Comparison of ENCODE assay signal across 8 cellular contexts in genomic region chr5:164597293-164597900, GRCh38.
DNase-seq lines count a peak whose midpoint lies in the region; ATAC-seq and TF ChIP-seq lines count a peak whose summit lies in the region.

No MANE protein-coding gene starts in this region.

- H3K4me1 Mint-ChIP-seq in H9 (no peaks in the 10 kb centered on the region), T-helper 17 cell (no peaks in the 10 kb centered on the region)

- no peak overlapping the region for H3K14ac ChIP-seq in H9 (ENCODE audit: insufficient read depth, low read length)

- H2AFZ ChIP-seq in H9 (ENCODE audit: low read length), result no peak overlapping the region

- no peak overlapping the region for H3K18ac ChIP-seq in H9 (ENCODE audit: insufficient read length, low read depth, low read length)

- H3K23ac ChIP-seq in H9 (ENCODE audit: insufficient read length, low read depth, low read length), result no peak overlapping the region

- no peaks in the 10 kb centered on the region for H3K9me3 Mint-ChIP-seq in H9

- no peak overlapping the region for H2BK20ac ChIP-seq in H9 (ENCODE audit: low read depth, low read length, poor library complexity, severe bottlenecking)

- H3K27ac Mint-ChIP-seq in H9 (no peak overlapping the region), T-helper 17 cell (no peak overlapping the region)

- H3K56ac ChIP-seq in H9 (ENCODE audit: insufficient read length, low read depth, low read length), result no peak overlapping the region

- H2BK12ac ChIP-seq in H9 (ENCODE audit: insufficient read length, low read depth, low read length), result no peak overlapping the region

- H3K9me3 ChIP-seq in H9 (ENCODE audit: control insufficient read depth, low read depth, low read length) (no peaks in the 10 kb centered on the region), T-helper 17 cell (ENCODE audit: control insufficient read depth, low read length, poor library complexity, severe bottlenecking) (no peaks in the 10 kb centered on the region)

- TF ChIP-seq CTCF in H9 (conservative IDR thresholded peaks at IDR 0.05), result peak; percentile 79

- no peak overlapping the region for H2BK5ac ChIP-seq in H9 (ENCODE audit: insufficient read length, low read length)

- no CpG with 5 or more reads among the region's 5 CpGs for WGBS in H9 (ENCODE audit: extremely low coverage, insufficient read length, low lambda C conversion rate)

- no peaks in the 10 kb centered on the region; the same call in 1 of the 2 replicates for H3K27me3 ChIP-seq in H9 (ENCODE audit: insufficient read depth, low read length)

- H3K4me1 ChIP-seq in H9 (ENCODE audit: insufficient read depth, low read length), result no peaks in the 10 kb centered on the region

- TF ChIP-seq POLR2A in GM18505 (IDR thresholded peaks at IDR 0.05; ENCODE audit: borderline replicate concordance, extremely low read depth, insufficient read depth, insufficient read length), result no peak

- H3K27ac ChIP-seq in H9 (ENCODE audit: insufficient read length, low read depth, low read length), result no peak overlapping the region

- H4K20me1 ChIP-seq in H9 (ENCODE audit: control insufficient read depth, insufficient read depth, insufficient read length), result no peaks in the 10 kb centered on the region

- H3K36me3 Mint-ChIP-seq in H9 (ENCODE audit: insufficient read depth in 1 of 3, low read depth in 3 of 3), result no peaks in the 10 kb centered on the region
- no peaks in the 10 kb centered on the region for H3K36me3 Mint-ChIP-seq in T-helper 17 cell (ENCODE audit: low read depth)

- no peak overlapping the region for H3K4ac ChIP-seq in H9 (ENCODE audit: low read depth, low read length)

- ATAC-seq in GM18505 (IDR thresholded peaks at IDR 0.05; ENCODE audit: unreplicated experiment) (peak; percentile 87), T-helper 17 cell (no peak)

- H3K27me3 Mint-ChIP-seq in H9 (ENCODE audit: low read depth) (no peaks in the 10 kb centered on the region), T-helper 17 cell (no peaks in the 10 kb centered on the region)

- DNase-seq in H9, result no peak
- DNase-seq in M059J (ENCODE audit: low read depth), result peak; percentile 6
- peak; percentile 42 for DNase-seq in iPS-NIHi11 (ENCODE audit: low spot score)
- DNase-seq in hippocampal formation (lab: John Stamatoyannopoulos, UW), result no peak
- DNase-seq in T-helper 17 cell, result no peak
- DNase-seq in NCI-H226, result no peak
- DNase-seq in activated effector memory CD4-positive, alpha-beta T cell treated with Interleukin-2 at 50 U/mL for 16 hours, result no peak

- H2BK15ac ChIP-seq in H9 (ENCODE audit: low read depth, low read length), result no peak overlapping the region

- no peak overlapping the region for H4K8ac ChIP-seq in H9 (replicated peaks; ENCODE audit: insufficient read length, low read depth, low read length)

- no peak overlapping the region for H4K91ac ChIP-seq in H9 (ENCODE audit: insufficient read length, low read depth, low read length)

- H3K4me3 Mint-ChIP-seq in H9 (no peak overlapping the region), T-helper 17 cell (no peak overlapping the region)

- no peak overlapping the region for H3T11ph ChIP-seq in H9 (ENCODE audit: low read length)

- no peaks in the 10 kb centered on the region for H3K79me2 ChIP-seq in H9 (ENCODE audit: insufficient read depth, low read length)

- H4K5ac ChIP-seq in H9 (ENCODE audit: insufficient read length, low read depth, low read length), result no peak overlapping the region

- H2AK5ac ChIP-seq in H9 (ENCODE audit: insufficient read length, low read length), result no peak overlapping the region

- H2BK120ac ChIP-seq in H9 (ENCODE audit: low read depth, low read length, poor library complexity, severe bottlenecking), result no peak overlapping the region

- H3K23me2 ChIP-seq in H9 (ENCODE audit: insufficient read length, low read depth, low read length, poor library complexity, severe bottlenecking), result no peaks in the 10 kb centered on the region

- no peak overlapping the region for H3K9ac ChIP-seq in H9 (ENCODE audit: extremely low read depth, insufficient read length, low read length)

- no peaks in the 10 kb centered on the region for H3K79me1 ChIP-seq in H9 (ENCODE audit: insufficient read depth, low read depth, low read length, poor library complexity, severe bottlenecking)

- no peak overlapping the region for H3K4me2 ChIP-seq in H9 (ENCODE audit: insufficient read depth, insufficient read length, low read length)

Comparison
In these comparisons a context has a peak if more than half of its experiments do, and no peak if none do; other contexts are left out.
1. DNase-seq: peak in M059J (single experiment) and iPS-NIHi11 (single experiment); none in H9 (single experiment), hippocampal formation (0 of 2), T-helper 17 cell (0 of 3), NCI-H226 (single experiment) and activated effector memory CD4-positive, alpha-beta T cell treated with Interleukin-2 at 50 U/mL for 16 hours (single experiment).